In the genomic region with DNA sequence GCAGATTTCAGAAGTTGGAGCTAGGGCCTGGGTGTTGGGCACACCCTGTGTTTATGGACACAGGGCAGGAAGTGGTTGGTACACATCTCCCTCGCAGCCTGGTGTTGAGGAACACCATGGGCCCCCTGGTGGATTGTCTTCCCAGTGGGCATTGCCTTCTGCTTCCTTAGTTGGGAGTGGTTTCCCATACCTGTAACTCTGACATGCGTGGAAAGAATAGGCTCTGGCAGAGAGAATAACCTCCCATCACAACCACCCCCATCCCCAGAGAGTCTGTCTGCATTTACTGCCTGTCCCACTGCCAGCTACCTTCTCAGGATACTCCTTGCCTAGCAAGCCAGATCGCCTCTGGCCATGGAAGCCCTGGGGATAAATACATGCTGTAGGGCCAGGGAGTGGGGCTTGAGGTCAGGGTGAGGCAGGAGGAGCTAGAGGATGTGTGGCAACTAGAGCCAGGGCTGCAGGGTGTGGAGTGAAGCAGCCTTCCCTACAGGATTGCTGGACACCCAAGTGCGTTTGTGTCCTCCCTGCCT, we compare ENCODE assay signal across 10 cellular contexts. TPM values are rescaled to one million over a fixed set of nuclear protein-coding genes. Genes with fewer than 3 reads are reported as not detected.
DNase-seq lines count a peak whose midpoint lies in the region; ATAC-seq and TF ChIP-seq lines count a peak whose summit lies in the region.
"Had no signal": no experiment of that assay in that cellular context is flagged by ENCODE, and none has a peak within 500 bp of the region (broad histone marks: within the 10 kb centered on the region; RNA-seq: fewer than 3 reads in every experiment).

No MANE protein-coding gene starts in this region.

- H3K27ac ChIP-seq in CD4-positive, alpha-beta memory T cell (ENCODE audit: low read depth, low read length): peak overlapping the region; percentile 8
- peak overlapping the region; percentile 37 for H3K27ac ChIP-seq in naive thymus-derived CD4-positive, alpha-beta T cell (ENCODE audit: low read depth, low read length)

- H3K4me3 ChIP-seq in CD4-positive, alpha-beta memory T cell (ENCODE audit: low read length in 2 of 2): no peak overlapping the region
- no peak overlapping the region for H3K4me3 ChIP-seq in HFF-Myc (replicated peaks; ENCODE audit: low read depth, low read length)
- no peak overlapping the region for H3K4me3 ChIP-seq in naive thymus-derived CD4-positive, alpha-beta T cell (ENCODE audit: low read length)

- peak overlapping the region; percentile 85 to 96 (median 92) for H3K27ac Mint-ChIP-seq in CD4-positive, alpha-beta memory T cell
- peak overlapping the region; percentile 44 to 68 for H3K27ac Mint-ChIP-seq in activated naive CD4-positive, alpha-beta T cell treated with anti-CD3 and anti-CD28 coated beads, Interleukin-2, amount 50 U/mL, for 72 hours
- H3K27ac Mint-ChIP-seq in naive thymus-derived CD4-positive, alpha-beta T cell: peak overlapping the region; percentile 51 to 88 (median 80)

- intact Hi-C loops in CD4-positive, alpha-beta memory T cell (cut with micrococcal nuclease): loop anchor here (1.0 kb wide), 1 partner anchor 41 kb away; no protein-coding TSS in a partner anchor
- intact Hi-C loops in naive thymus-derived CD4-positive, alpha-beta T cell (cut with micrococcal nuclease): loop anchor here in 1 of 2 donors (1.0 kb wide), 2 partner anchors 41 to 109 kb away; no protein-coding TSS in a partner anchor
- intact Hi-C loops in Right ventricle myocardium inferior (cut with DNase I): loop anchor here (2.0 kb wide), 1 partner anchor 25 kb away; no protein-coding TSS in a partner anchor

- H3K4me3 Mint-ChIP-seq in CD4-positive, alpha-beta memory T cell: peak overlapping the region in 7 of 8 donors; percentile 44 to 82 (median 63)
- H3K4me3 Mint-ChIP-seq in naive thymus-derived CD4-positive, alpha-beta T cell: peak overlapping the region in 9 of 10 donors; percentile 12 to 71 (median 53)

- H3K36me3 Mint-ChIP-seq in CD4-positive, alpha-beta memory T cell: peaks cover 8 to 28% of the 10 kb centered on the region in 2 donors
- no peaks in the 10 kb centered on the region for H3K36me3 Mint-ChIP-seq in activated naive CD4-positive, alpha-beta T cell treated with anti-CD3 and anti-CD28 coated beads, Interleukin-2, amount 50 U/mL, for 72 hours
- H3K36me3 Mint-ChIP-seq in naive thymus-derived CD4-positive, alpha-beta T cell: peaks cover 0 to 12% (median 0%) of the 10 kb centered on the region in 5 donors

- no peak for ATAC-seq in activated naive CD4-positive, alpha-beta T cell treated with anti-CD3 and anti-CD28 coated beads, Interleukin-2, amount 50 U/mL, for 72 hours
- peak; percentile 61 for ATAC-seq in naive thymus-derived CD4-positive, alpha-beta T cell
- ATAC-seq in HG02623 (IDR thresholded peaks at IDR 0.05; ENCODE audit: unreplicated experiment): no peak
- ATAC-seq in GM21576 (IDR thresholded peaks at IDR 0.05; ENCODE audit: unreplicated experiment): no peak
- ATAC-seq in Right ventricle myocardium inferior: no peak

- peaks cover 20 to 37% (median 27%) of the 10 kb centered on the region in 4 donors for H3K4me1 Mint-ChIP-seq in CD4-positive, alpha-beta memory T cell
- H3K4me1 Mint-ChIP-seq in naive thymus-derived CD4-positive, alpha-beta T cell: peaks cover 15 to 38% (median 27%) of the 10 kb centered on the region in 7 donors

- peak; percentile 24 for TF ChIP-seq CTCF in HFF-Myc (IDR thresholded peaks at IDR 0.05; ENCODE audit: low read depth, low read length, missing control alignments)

- peaks cover 24% of the 10 kb centered on the region for H3K36me3 ChIP-seq in CD4-positive, alpha-beta memory T cell (ENCODE audit: insufficient read depth, low read length)
- H3K36me3 ChIP-seq in naive thymus-derived CD4-positive, alpha-beta T cell (ENCODE audit: control insufficient read depth in 2 of 3, insufficient read depth in 3 of 3, low read length in 3 of 3): peaks cover 0 to 51% (median 11%) of the 10 kb centered on the region in 3 experiments

- H3K9me3 ChIP-seq in CD4-positive, alpha-beta memory T cell (ENCODE audit: control insufficient read depth in 1 of 2, low read length in 2 of 2): no peaks in the 10 kb centered on the region
- no peaks in the 10 kb centered on the region for H3K9me3 ChIP-seq in naive thymus-derived CD4-positive, alpha-beta T cell (ENCODE audit: control insufficient read depth in 2 of 3, low read length in 3 of 3)

- H3K4me1 ChIP-seq in CD4-positive, alpha-beta memory T cell (ENCODE audit: insufficient read depth, low read length): peaks cover 33% of the 10 kb centered on the region
- H3K4me1 ChIP-seq in naive thymus-derived CD4-positive, alpha-beta T cell (ENCODE audit: control insufficient read depth in 2 of 2, insufficient read depth in 2 of 2, low read length in 2 of 2): peaks cover 12 to 15% of the 10 kb centered on the region in 2 donors

- POLR2A ChIA-PET in CD4-positive, alpha-beta memory T cell (lab: Charles Lee; ENCODE audit: partially characterized antibody): interaction anchor here (0.9 to 4.7 kb wide), 7 partner anchors 9 to 68 kb away, joined by 3 to 33 read pairs (median 7); a partner anchor contains a TSS
- POLR2A ChIA-PET in naive thymus-derived CD4-positive, alpha-beta T cell (lab: Charles Lee): interaction anchor here (0.6 to 1.6 kb wide), 7 partner anchors 12 to 750 kb away, joined by 3 to 8 read pairs (median 4); a partner anchor contains a TSS

- H3K27me3 ChIP-seq in CD4-positive, alpha-beta memory T cell (ENCODE audit: insufficient read depth, low read length): no peaks in the 10 kb centered on the region
- no peaks in the 10 kb centered on the region for H3K27me3 ChIP-seq in naive thymus-derived CD4-positive, alpha-beta T cell (ENCODE audit: control insufficient read depth in 2 of 2, insufficient read depth in 2 of 2, low read length in 2 of 2)

- H3K9me3 Mint-ChIP-seq in CD4-positive, alpha-beta memory T cell: no peaks in the 10 kb centered on the region
- no peaks in the 10 kb centered on the region for H3K9me3 Mint-ChIP-seq in activated naive CD4-positive, alpha-beta T cell treated with anti-CD3 and anti-CD28 coated beads, Interleukin-2, amount 50 U/mL, for 72 hours
- no peaks in the 10 kb centered on the region for H3K9me3 Mint-ChIP-seq in naive thymus-derived CD4-positive, alpha-beta T cell

- peak in 3 of 5 donors; percentile 32 to 41 (median 37) for DNase-seq in CD4-positive, alpha-beta memory T cell
- no peak for DNase-seq in HFF-Myc (ENCODE audit: extremely low read depth, low read depth)
- no peak for DNase-seq in activated naive CD4-positive, alpha-beta T cell treated with anti-CD3 and anti-CD28 coated beads, Interleukin-2, amount 50 U/mL, for 72 hours (ENCODE audit: low spot score in 2 of 2)
- peak in 4 of 9 donors; percentile 23 to 40 (median 36) for DNase-seq in naive thymus-derived CD4-positive, alpha-beta T cell
- DNase-seq in LoVo (ENCODE audit: low spot score): no peak
- DNase-seq in Right ventricle myocardium inferior (ENCODE audit: missing footprints): no peak
- DNase-seq: activated CD8-positive, alpha-beta memory T cell treated with anti-CD3 and anti-CD28 coated beads for 24 hours; head of caudate nucleus had no signal

- H3K27me3 Mint-ChIP-seq in CD4-positive, alpha-beta memory T cell: no peaks in the 10 kb centered on the region
- no peaks in the 10 kb centered on the region for H3K27me3 Mint-ChIP-seq in naive thymus-derived CD4-positive, alpha-beta T cell

- CTCF ChIA-PET in CD4-positive, alpha-beta memory T cell (lab: Charles Lee; ENCODE audit: partially characterized antibody): interaction anchor here (0.7 to 9.1 kb wide), 20 partner anchors 9 to 531 kb away, joined by 3 to 108 read pairs (median 4); a partner anchor contains a TSS
- CTCF ChIA-PET in naive thymus-derived CD4-positive, alpha-beta T cell (lab: Charles Lee): interaction anchor here (0.7 to 1.5 kb wide), 9 partner anchors 9 to 267 kb away, joined by 3 to 8 read pairs (median 3); a partner anchor contains a TSS

RNA-seq across cellular contexts. Expression of a gene that starts 14.7 kb away (rescaled TPM):
- total RNA-seq in CD4-positive, alpha-beta memory T cell: under 1 TPM; 0.55 to 0.67 TPM
- not detected for polyA plus RNA-seq in CD4-positive, alpha-beta memory T cell
- total RNA-seq in activated naive CD4-positive, alpha-beta T cell treated with anti-CD3 and anti-CD28 coated beads, Interleukin-2, amount 50 U/mL, for 72 hours: under 1 TPM; 0.12 to 0.48 TPM
- total RNA-seq in naive thymus-derived CD4-positive, alpha-beta T cell: under 1 TPM; 0.22 to 0.84 (median 0.46) TPM
- polyA plus RNA-seq in naive thymus-derived CD4-positive, alpha-beta T cell: not detected
- total RNA-seq in Right ventricle myocardium inferior: 1.6 TPM

RNA-seq across cellular contexts. Expression of a gene that starts 18.1 kb away (rescaled TPM):
- total RNA-seq in CD4-positive, alpha-beta memory T cell: 10 to 100 TPM; 52.0 to 54.4 TPM
- polyA plus RNA-seq in CD4-positive, alpha-beta memory T cell: 10 to 100 TPM in 1 of 2 donors, 1 to 10 TPM in 1; 7.3 to 12.1 TPM
- 10 to 100 TPM; 23.0 to 35.0 TPM for total RNA-seq in activated naive CD4-positive, alpha-beta T cell treated with anti-CD3 and anti-CD28 coated beads, Interleukin-2, amount 50 U/mL, for 72 hours
- total RNA-seq in naive thymus-derived CD4-positive, alpha-beta T cell: 10 to 100 TPM; 29.2 to 55.2 (median 33.5) TPM
- 10 to 100 TPM in 1 of 2 donors, 1 to 10 TPM in 1; 8.2 to 10.9 TPM for polyA plus RNA-seq in naive thymus-derived CD4-positive, alpha-beta T cell
- total RNA-seq in Right ventricle myocardium inferior: 17.4 TPM

RNA-seq across cellular contexts. Expression of a gene that starts 21.3 kb away (rescaled TPM):
- total RNA-seq in CD4-positive, alpha-beta memory T cell: 10 to 100 TPM; 74.8 to 82.9 TPM
- 10 to 100 TPM; 82.2 to 94.7 TPM for polyA plus RNA-seq in CD4-positive, alpha-beta memory T cell
- 10 to 100 TPM; 40.7 to 49.1 TPM for total RNA-seq in activated naive CD4-positive, alpha-beta T cell treated with anti-CD3 and anti-CD28 coated beads, Interleukin-2, amount 50 U/mL, for 72 hours
- 10 to 100 TPM; 54.4 to 75.9 (median 67.3) TPM for total RNA-seq in naive thymus-derived CD4-positive, alpha-beta T cell
- 10 to 100 TPM; 68.3 to 74.5 TPM for polyA plus RNA-seq in naive thymus-derived CD4-positive, alpha-beta T cell
- 72.2 TPM for total RNA-seq in Right ventricle myocardium inferior

RNA-seq across cellular contexts. Expression of a gene that starts 21.4 kb away (rescaled TPM):
- total RNA-seq in CD4-positive, alpha-beta memory T cell: 10 to 100 TPM; 42.5 to 47.7 TPM
- polyA plus RNA-seq in CD4-positive, alpha-beta memory T cell: 10 to 100 TPM; 14.4 to 21.9 TPM
- 10 to 100 TPM; 34.2 to 57.1 TPM for total RNA-seq in activated naive CD4-positive, alpha-beta T cell treated with anti-CD3 and anti-CD28 coated beads, Interleukin-2, amount 50 U/mL, for 72 hours
- total RNA-seq in naive thymus-derived CD4-positive, alpha-beta T cell: 10 to 100 TPM; 36.3 to 61.1 (median 40.9) TPM
- polyA plus RNA-seq in naive thymus-derived CD4-positive, alpha-beta T cell: 10 to 100 TPM; 13.1 to 29.2 TPM
- 17.3 TPM for total RNA-seq in Right ventricle myocardium inferior

RNA-seq across cellular contexts. Expression of a gene that starts 40.1 kb away (rescaled TPM):
- total RNA-seq in CD4-positive, alpha-beta memory T cell: under 1 TPM; 0.33 to 0.49 TPM
- 1 to 10 TPM; 1.2 to 1.4 TPM for polyA plus RNA-seq in CD4-positive, alpha-beta memory T cell
- 1 to 10 TPM in 1 of 2 donors, under 1 TPM in 1; 0.18 to 3.4 TPM for total RNA-seq in activated naive CD4-positive, alpha-beta T cell treated with anti-CD3 and anti-CD28 coated beads, Interleukin-2, amount 50 U/mL, for 72 hours
- 1 to 10 TPM in 1 of 5 experiments, under 1 TPM in 4; 0.30 to 1.6 (median 0.53) TPM for total RNA-seq in naive thymus-derived CD4-positive, alpha-beta T cell
- 1 to 10 TPM in 1 of 2 donors, under 1 TPM in 1; 0.74 to 1.0 TPM for polyA plus RNA-seq in naive thymus-derived CD4-positive, alpha-beta T cell
- total RNA-seq in Right ventricle myocardium inferior: 1.9 TPM

Comparison
In these comparisons a context has a peak if more than half of its experiments do, and no peak if none do; other contexts are left out.
1. DNase-seq: peak in CD4-positive, alpha-beta memory T cell (3 of 5); none in HFF-Myc (single experiment), activated naive CD4-positive, alpha-beta T cell treated with anti-CD3 and anti-CD28 coated beads, Interleukin-2, amount 50 U/mL, for 72 hours (0 of 2), LoVo (single experiment) and Right ventricle myocardium inferior (single experiment).
2. Peak in every context shown above with its lines, with median percentiles within 50 percentile points of each other: H3K27ac Mint-ChIP-seq.